ENCODE assay signal across 8 cellular contexts in the genomic region with DNA sequence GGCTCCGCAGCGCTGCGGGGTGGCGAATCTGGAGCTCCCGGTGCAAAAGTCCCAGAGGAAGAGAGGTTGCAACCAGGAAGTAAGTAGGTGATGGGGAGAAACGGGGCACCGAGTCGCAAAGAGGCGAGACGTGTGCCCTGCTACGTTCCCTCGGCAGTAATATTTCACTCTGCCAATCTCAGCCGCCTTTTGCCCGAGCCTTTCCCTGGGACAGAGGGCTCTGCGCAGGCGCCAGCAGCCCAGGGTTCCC.
A peak's percentile ranks its signal among the peaks of the same experiment; 100 is the strongest.
DNase-seq lines count a peak whose midpoint lies in the region; ATAC-seq and TF ChIP-seq lines count a peak whose summit lies in the region.

Gene NR1D1 (minus strand): TSS at position 171 of the 250 bp plus-strand sequence. CDS start 495 bp downstream, outside the sequence.

- peaks cover 98% of the 10 kb centered on the region for H3K4me1 Mint-ChIP-seq in stimulated activated naive CD8-positive, alpha-beta T cell treated with anti-CD3 and anti-CD28 coated beads, Interleukin-15, amount 100 ng/mL, for 72 hours

- H3K9ac ChIP-seq in adipocyte (ENCODE audit: low read length) (peak within 1 kb of the TSS; percentile 99), iPS-18a (ENCODE audit: low read length) (peak within 1 kb of the TSS; percentile 46)

- H3K4me1 ChIP-seq in adipocyte (ENCODE audit: control insufficient read depth, insufficient read depth, low read length) (peaks cover 60% of the 10 kb centered on the region), iPS-18a (ENCODE audit: control insufficient read depth, low read depth, low read length) (peaks cover 27% of the 10 kb centered on the region)

- H3K4me3 Mint-ChIP-seq in stimulated activated naive CD8-positive, alpha-beta T cell treated with anti-CD3 and anti-CD28 coated beads, Interleukin-15, amount 100 ng/mL, for 72 hours = peak within 1 kb of the TSS; percentile 82 to 84

- H3K9me3 ChIP-seq in adipocyte (ENCODE audit: control insufficient read depth, low read length) (no peaks in the 10 kb centered on the region), iPS-18a (ENCODE audit: control insufficient read depth, low read depth, low read length) (no peaks in the 10 kb centered on the region)

- peak within 1 kb of the TSS; percentile 75 to 93 for H3K27ac Mint-ChIP-seq in stimulated activated naive CD8-positive, alpha-beta T cell treated with anti-CD3 and anti-CD28 coated beads, Interleukin-15, amount 100 ng/mL, for 72 hours

- H3K27ac ChIP-seq in iPS-18a (ENCODE audit: low read length) = peak within 1 kb of the TSS; percentile 7

- H3K9me3 Mint-ChIP-seq in stimulated activated naive CD8-positive, alpha-beta T cell treated with anti-CD3 and anti-CD28 coated beads, Interleukin-15, amount 100 ng/mL, for 72 hours = no peaks in the 10 kb centered on the region

- TF ChIP-seq CTCF in HFF-Myc (IDR thresholded peaks at IDR 0.05; ENCODE audit: low read depth, low read length, missing control alignments) = no peak

- H3K27me3 Mint-ChIP-seq in stimulated activated naive CD8-positive, alpha-beta T cell treated with anti-CD3 and anti-CD28 coated beads, Interleukin-15, amount 100 ng/mL, for 72 hours = no peaks in the 10 kb centered on the region

- no peaks in the 10 kb centered on the region for H3K27me3 ChIP-seq in adipocyte (replicated peaks; ENCODE audit: control insufficient read depth, insufficient read depth, low read length)
- peaks cover 29% of the 10 kb centered on the region for H3K27me3 ChIP-seq in iPS-18a (ENCODE audit: control insufficient read depth, insufficient read depth, low read length)

- DNase-seq in HFF-Myc (ENCODE audit: extremely low read depth, low read depth) (no peak), adipocyte (ENCODE audit: low read depth) (no peak), retina (no peak), NCI-H2196 treated with DMSO at 0.1 percent for 48 hours (lab: John Stamatoyannopoulos, UW; ENCODE audit: unreplicated experiment) (no peak), SIG-M5 (lab: John Stamatoyannopoulos, UW) (no peak), amygdala (lab: John Stamatoyannopoulos, UW) (no peak)
- no peak for DNase-seq in stimulated activated naive CD8-positive, alpha-beta T cell treated with anti-CD3 and anti-CD28 coated beads, Interleukin-15, amount 100 ng/mL, for 72 hours

- peak within 1 kb of the TSS; percentile 78 for H3K4me3 ChIP-seq in HFF-Myc (replicated peaks; ENCODE audit: low read depth, low read length)
- H3K4me3 ChIP-seq in adipocyte (ENCODE audit: low read length) = peak within 1 kb of the TSS; percentile 99
- peak within 1 kb of the TSS; percentile 65 for H3K4me3 ChIP-seq in iPS-18a (ENCODE audit: low read length)

- no peak for ATAC-seq in stimulated activated naive CD8-positive, alpha-beta T cell treated with anti-CD3 and anti-CD28 coated beads, Interleukin-15, amount 100 ng/mL, for 72 hours

- H3K36me3 ChIP-seq in adipocyte (ENCODE audit: control insufficient read depth, insufficient read depth, low read length, severe bottlenecking) (peaks cover 20% of the 10 kb centered on the region), iPS-18a (ENCODE audit: control insufficient read depth, low read depth, low read length) (peaks cover 8% of the 10 kb centered on the region)
